ENCODE assay signal across 8 cellular contexts in genomic region chr7:157966490-157966889, GRCh38.
"Had no signal": no experiment of that assay in that cellular context is flagged by ENCODE, and none has a peak within 500 bp of the region (broad histone marks: within the 10 kb centered on the region; RNA-seq: fewer than 3 reads in every experiment).

No MANE protein-coding gene starts in this region.

- H3K4me3 ChIP-seq: GM23338 had no signal

- FAIRE-seq: H1, H54 had no signal

- H3K4me2 ChIP-seq: GM23338, KMS-11 had no signal

- ATAC-seq: GM23338 had no signal

- H3K27ac ChIP-seq: KMS-11 had no signal

- H3K9ac ChIP-seq: KMS-11 had no signal

- H2AFZ ChIP-seq: GM23338 had no signal

- DNase-seq: H9, HCEC 1CT, IMR-90, KBM-7 had no signal
